ENCODE assay signal across 8 cellular contexts in the genomic region with DNA sequence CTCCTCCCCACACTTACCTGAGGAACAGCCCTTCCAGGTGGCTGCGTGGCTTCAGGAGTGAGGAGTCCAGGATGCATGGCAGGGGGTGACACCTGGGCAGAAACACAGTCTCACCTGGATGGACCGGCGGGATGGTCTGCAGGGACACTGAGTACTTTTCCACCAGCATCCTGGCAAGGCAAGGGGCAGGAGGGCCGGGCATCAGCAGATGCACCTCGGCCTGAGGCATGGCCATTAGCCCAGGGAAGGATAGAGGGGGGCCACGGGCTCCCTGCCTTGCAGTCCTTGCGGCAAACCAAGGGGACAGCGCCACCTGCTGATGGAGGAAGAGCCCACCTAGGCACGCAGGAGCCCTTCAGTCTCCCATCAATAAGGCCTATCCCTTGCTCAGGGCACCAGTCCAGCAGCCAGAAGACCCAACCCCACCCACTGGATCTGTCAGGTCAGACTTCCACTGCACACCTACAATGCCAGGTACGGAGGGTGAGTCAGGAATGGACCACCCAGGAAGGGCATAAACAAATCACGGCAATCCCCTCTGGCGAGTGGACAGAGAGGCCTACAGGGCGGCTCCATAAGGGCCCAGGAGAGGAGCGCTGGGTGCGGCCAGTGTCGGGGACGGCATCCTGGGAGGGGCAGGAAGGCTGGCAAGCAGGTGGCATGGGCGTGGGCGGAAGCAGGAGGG. TPM values are rescaled to one million over a fixed set of nuclear protein-coding genes. Genes with fewer than 3 reads are reported as not detected.
DNase-seq lines count a peak whose midpoint lies in the region; ATAC-seq and TF ChIP-seq lines count a peak whose summit lies in the region.

No MANE protein-coding gene starts in this region.

- no peak overlapping the region for H3K9ac ChIP-seq in SU-DHL-6 (ENCODE audit: low read length)

- H3K4me1 Mint-ChIP-seq in Calu3 (ENCODE audit: low read depth, unreplicated experiment) = peaks cover 12% of the 10 kb centered on the region

- CTCF ChIA-PET in Calu3 (lab: Charles Lee) = interaction anchor here (1.1 kb wide), 1 partner anchor 102 kb away, joined by 5 read pairs; a partner anchor contains a TSS

- in situ Hi-C loops in HAP-1 (cut with MboI; ENCODE audit: low sequenced_read_pairs) = no loop called here

- H3K27me3 ChIP-seq in HAP-1 (ENCODE audit: low read depth) (no peaks in the 10 kb centered on the region), SU-DHL-6 (ENCODE audit: low read length) (no peaks in the 10 kb centered on the region), prostate gland (replicated peaks; ENCODE audit: insufficient read depth) (no peaks in the 10 kb centered on the region), uterus (no peaks in the 10 kb centered on the region)

- no peaks in the 10 kb centered on the region for H3F3A ChIP-seq in SU-DHL-6 (ENCODE audit: insufficient read depth)

- no peak overlapping the region for H3K4me3 Mint-ChIP-seq in Calu3 (ENCODE audit: low read depth, unreplicated experiment)

- TF ChIP-seq CTCF in Calu3 (IDR thresholded peaks at IDR 0.05; ENCODE audit: unreplicated experiment) (peak; percentile 88), SU-DHL-6 (IDR thresholded peaks at IDR 0.05; ENCODE audit: insufficient read depth, low read length, poor library complexity, severe bottlenecking) (peak; percentile 81), prostate gland (IDR thresholded peaks at IDR 0.05) (peak; percentile 87 to 96 (median 90)), uterus (IDR thresholded peaks at IDR 0.05) (peak; percentile 93 to 98 (median 95))

- no peaks in the 10 kb centered on the region for H3K9me3 Mint-ChIP-seq in Calu3 (ENCODE audit: low read depth, unreplicated experiment)
- H3K9me3 Mint-ChIP-seq in activated naive CD4-positive, alpha-beta T cell treated with anti-CD3 and anti-CD28 coated beads, Interleukin-2, amount 50 U/mL, for 72 hours = no peaks in the 10 kb centered on the region

- H3K36me3 Mint-ChIP-seq in Calu3 (ENCODE audit: insufficient read depth, unreplicated experiment) = no peaks in the 10 kb centered on the region
- H3K36me3 Mint-ChIP-seq in activated naive CD4-positive, alpha-beta T cell treated with anti-CD3 and anti-CD28 coated beads, Interleukin-2, amount 50 U/mL, for 72 hours = no peaks in the 10 kb centered on the region

- peak; percentile 92 for DNase-seq in Calu3
- DNase-seq in HAP-1 (ENCODE audit: low spot score in 2 of 2) = peak; percentile 62 to 94
- peak; percentile 39 for DNase-seq in NCI-H1417 treated with DMSO at 0.1 percent for 48 hours (lab: John Stamatoyannopoulos, UW)
- peak; percentile 68 to 92 for DNase-seq in activated naive CD4-positive, alpha-beta T cell treated with anti-CD3 and anti-CD28 coated beads, Interleukin-2, amount 50 U/mL, for 72 hours (ENCODE audit: low spot score in 2 of 2)
- DNase-seq in Right ventricle myocardium inferior (ENCODE audit: missing footprints) = peak; percentile 92
- peak; percentile 85 for DNase-seq in prostate gland (ENCODE audit: low spot score)
- DNase-seq in uterus = peak; percentile 92 to 93

- intact Hi-C loops in Calu3 (cut with micrococcal nuclease; ENCODE audit: unreplicated experiment) (loop anchor here (1.0 kb wide), 1 partner anchor 102 kb away; a partner anchor contains a TSS), Right ventricle myocardium inferior (cut with DNase I) (loop anchor here (1.0 to 10.0 kb wide), 2 partner anchors 102 to 226 kb away; a partner anchor contains a TSS), prostate gland (cut with DNase I) (no loop called here), uterus (cut with DNase I; ENCODE audit: low total_unique reads) (no loop called here)

- no peak overlapping the region for H3K4me3 ChIP-seq in HAP-1
- H3K4me3 ChIP-seq in SU-DHL-6 (ENCODE audit: insufficient read depth, low read length, poor library complexity, severe bottlenecking) = no peak overlapping the region
- no peak overlapping the region for H3K4me3 ChIP-seq in prostate gland
- H3K4me3 ChIP-seq in uterus = no peak overlapping the region

- H3K9me2 ChIP-seq in SU-DHL-6 (replicated peaks; ENCODE audit: insufficient read depth, low read length) = no peaks in the 10 kb centered on the region

- H3K36me3 ChIP-seq in HAP-1 (replicated peaks) = no peaks in the 10 kb centered on the region
- H3K36me3 ChIP-seq in SU-DHL-6 (ENCODE audit: low read length) = no peaks in the 10 kb centered on the region
- H3K36me3 ChIP-seq in prostate gland = no peaks in the 10 kb centered on the region
- H3K36me3 ChIP-seq in uterus = no peaks in the 10 kb centered on the region

- ATAC-seq in activated naive CD4-positive, alpha-beta T cell treated with anti-CD3 and anti-CD28 coated beads, Interleukin-2, amount 50 U/mL, for 72 hours = peak; percentile 72 to 74
- ATAC-seq in Right ventricle myocardium inferior = peak; percentile 97

- no peak overlapping the region for H3K27ac Mint-ChIP-seq in Calu3 (ENCODE audit: unreplicated experiment)
- H3K27ac Mint-ChIP-seq in activated naive CD4-positive, alpha-beta T cell treated with anti-CD3 and anti-CD28 coated beads, Interleukin-2, amount 50 U/mL, for 72 hours = peak overlapping the region in 1 of 2 donors; percentile 29

- no TSS peak for BruUV-seq in Calu3 (replicated peaks; lab: Mats Ljungman, UMichigan)

- H3K9me3 ChIP-seq in HAP-1 (no peaks in the 10 kb centered on the region), SU-DHL-6 (ENCODE audit: insufficient read depth, low read length) (no peaks in the 10 kb centered on the region), prostate gland (no peaks in the 10 kb centered on the region), uterus (no peaks in the 10 kb centered on the region)

- H3K4me1 ChIP-seq in HAP-1 = no peaks in the 10 kb centered on the region
- H3K4me1 ChIP-seq in prostate gland (replicated peaks) = no peaks in the 10 kb centered on the region
- H3K4me1 ChIP-seq in uterus = no peaks in the 10 kb centered on the region

- no peak overlapping the region for H3K4me2 ChIP-seq in SU-DHL-6 (ENCODE audit: low read depth, low read length, poor library complexity, severe bottlenecking)

- TF ChIP-seq POLR2A in prostate gland (IDR thresholded peaks at IDR 0.05) = no peak
- no peak for TF ChIP-seq POLR2A in uterus (IDR thresholded peaks at IDR 0.05)

- no peaks in the 10 kb centered on the region for H3K79me2 ChIP-seq in SU-DHL-6 (ENCODE audit: insufficient read depth, low read length)

- H3K27ac ChIP-seq in SU-DHL-6 (ENCODE audit: low read depth, low read length) (no peak overlapping the region), prostate gland (no peak overlapping the region), uterus (no peak overlapping the region)

- no peaks in the 10 kb centered on the region for H4K20me1 ChIP-seq in SU-DHL-6 (ENCODE audit: low read depth, low read length)

- 25% methylated on average over 19 of the region's 19 CpGs for WGBS in prostate gland

- peaks cover 20% of the 10 kb centered on the region for H3K27me3 Mint-ChIP-seq in Calu3 (ENCODE audit: unreplicated experiment)

- no peak overlapping the region for H2AFZ ChIP-seq in SU-DHL-6 (ENCODE audit: low read depth, low read length, severe bottlenecking)

RNA-seq across cellular contexts. Expression of a gene that starts 26.0 kb away (rescaled TPM):
- total RNA-seq in Calu3 (2022) (not detected in 2 replicates), Right ventricle myocardium inferior (not detected), prostate gland (10 to 100 TPM in 1 of 2 donors, not detected in 1; 13.9 TPM), uterus (1 to 10 TPM in 1 of 4 donors, not detected in 3; 2.2 TPM)
- under 1 TPM; 0.31 to 0.43 TPM for total RNA-seq in activated naive CD4-positive, alpha-beta T cell treated with anti-CD3 and anti-CD28 coated beads, Interleukin-2, amount 50 U/mL, for 72 hours

Comparison
In these comparisons a context has a peak if more than half of its experiments do, and no peak if none do; other contexts are left out.
1. DNase-seq: peak in every context shown above with its lines; median percentile 92 in uterus; 92 in Calu3; 92 in Right ventricle myocardium inferior; 85 in prostate gland; 80 in activated naive CD4-positive, alpha-beta T cell treated with anti-CD3 and anti-CD28 coated beads, Interleukin-2, amount 50 U/mL, for 72 hours; 78 in HAP-1; 39 in NCI-H1417 treated with DMSO at 0.1 percent for 48 hours.
2. intact Hi-C loops: an anchor here in Calu3 (1.0 kb wide) and Right ventricle myocardium inferior (1.0 to 10.0 kb wide); none called in prostate gland and uterus.